In genomic region chr10:4546500-4546899, GRCh38 we compare ENCODE assay signal across 11 cellular contexts.
DNase-seq lines count a peak whose midpoint lies in the region; ATAC-seq lines count a peak whose summit lies in the region.
"Had no signal": no experiment of that assay in that cellular context is flagged by ENCODE, and none has a peak within 500 bp of the region (broad histone marks: within the 10 kb centered on the region; RNA-seq: fewer than 3 reads in every experiment).

No MANE protein-coding gene starts in this region.

- H3K4me1 Mint-ChIP-seq in activated CD8-positive, alpha-beta memory T cell treated with anti-CD3 and anti-CD28 coated beads, Interleukin-2, amount 10 ng/mL, durations not matched to agents 7 days and 5 days: peaks cover 10% of the 10 kb centered on the region
- H3K4me1 Mint-ChIP-seq in activated CD4-positive, alpha-beta memory T cell treated with anti-CD3 and anti-CD28 coated beads for 36 hours (ENCODE audit: low read depth): peaks cover 8% of the 10 kb centered on the region

- peaks cover 3% of the 10 kb centered on the region for H3K9me3 Mint-ChIP-seq in activated CD8-positive, alpha-beta memory T cell treated with anti-CD3 and anti-CD28 coated beads, Interleukin-2, amount 10 ng/mL, durations not matched to agents 7 days and 5 days (ENCODE audit: low read depth)
- no peaks in the 10 kb centered on the region for H3K9me3 Mint-ChIP-seq in activated CD4-positive, alpha-beta memory T cell treated with anti-CD3 and anti-CD28 coated beads for 36 hours

- intact Hi-C loops in activated CD4-positive, alpha-beta memory T cell treated with anti-CD3 and anti-CD28 coated beads for 36 hours (cut with micrococcal nuclease): loop anchor here (1.0 to 5.0 kb wide), 2 partner anchors 105 to 804 kb away; no protein-coding TSS in a partner anchor

- peak; percentile 74 for DNase-seq in activated CD8-positive, alpha-beta memory T cell treated with anti-CD3 and anti-CD28 coated beads, Interleukin-2, amount 10 ng/mL, durations not matched to agents 7 days and 5 days
- DNase-seq in activated CD8-positive, alpha-beta memory T cell treated with anti-CD3 and anti-CD28 coated beads for 24 hours: no peak
- peak; percentile 66 for DNase-seq in activated CD4-positive, alpha-beta memory T cell treated with anti-CD3 and anti-CD28 coated beads for 36 hours
- DNase-seq in iris pigment epithelial cell (ENCODE audit: low read depth) (peak; percentile 66), DMS 273 (lab: John Stamatoyannopoulos, UW; ENCODE audit: unreplicated experiment) (no peak), NK-92 (lab: John Stamatoyannopoulos, UW; ENCODE audit: unreplicated experiment) (no peak)
- peak; percentile 2 to 9 for DNase-seq in stimulated activated CD8-positive, alpha-beta memory T cell treated with anti-CD3 and anti-CD28 coated beads, Interleukin-2, amount 100 ng/mL, for 48 hours (ENCODE audit: low read depth in 2 of 2)
- DNase-seq: left lung, NCI-H226, substantia nigra had no signal

- peaks cover 5% of the 10 kb centered on the region for H3K27me3 Mint-ChIP-seq in activated CD8-positive, alpha-beta memory T cell treated with anti-CD3 and anti-CD28 coated beads, Interleukin-2, amount 10 ng/mL, durations not matched to agents 7 days and 5 days
- peaks cover 2% of the 10 kb centered on the region for H3K27me3 Mint-ChIP-seq in activated CD4-positive, alpha-beta memory T cell treated with anti-CD3 and anti-CD28 coated beads for 36 hours

- peak overlapping the region; percentile 12 for H3K4me3 Mint-ChIP-seq in activated CD8-positive, alpha-beta memory T cell treated with anti-CD3 and anti-CD28 coated beads, Interleukin-2, amount 10 ng/mL, durations not matched to agents 7 days and 5 days
- H3K4me3 Mint-ChIP-seq in activated CD4-positive, alpha-beta memory T cell treated with anti-CD3 and anti-CD28 coated beads for 36 hours: no peak overlapping the region

- peak overlapping the region; percentile 39 for H3K27ac Mint-ChIP-seq in activated CD8-positive, alpha-beta memory T cell treated with anti-CD3 and anti-CD28 coated beads, Interleukin-2, amount 10 ng/mL, durations not matched to agents 7 days and 5 days
- H3K27ac Mint-ChIP-seq in activated CD4-positive, alpha-beta memory T cell treated with anti-CD3 and anti-CD28 coated beads for 36 hours: no peak overlapping the region

- CTCF ChIA-PET in activated CD8-positive, alpha-beta memory T cell treated with anti-CD3 and anti-CD28 coated beads, Interleukin-2, amount 10 ng/mL, durations not matched to agents 7 days and 5 days (lab: Charles Lee): no interaction called here
- CTCF ChIA-PET in activated CD4-positive, alpha-beta memory T cell treated with anti-CD3 and anti-CD28 coated beads for 36 hours (lab: Charles Lee): no interaction called here

- ATAC-seq in activated CD8-positive, alpha-beta memory T cell treated with anti-CD3 and anti-CD28 coated beads, Interleukin-2, amount 10 ng/mL, durations not matched to agents 7 days and 5 days: peak; percentile 91
- no peak for ATAC-seq in HG03460 (IDR thresholded peaks at IDR 0.05; ENCODE audit: unreplicated experiment)
- ATAC-seq: left lung had no signal

- no peaks in the 10 kb centered on the region for H3K36me3 Mint-ChIP-seq in activated CD8-positive, alpha-beta memory T cell treated with anti-CD3 and anti-CD28 coated beads, Interleukin-2, amount 10 ng/mL, durations not matched to agents 7 days and 5 days
- H3K36me3 Mint-ChIP-seq in activated CD4-positive, alpha-beta memory T cell treated with anti-CD3 and anti-CD28 coated beads for 36 hours: no peaks in the 10 kb centered on the region

- POLR2A ChIA-PET in activated CD4-positive, alpha-beta memory T cell treated with anti-CD3 and anti-CD28 coated beads for 36 hours (lab: Charles Lee): interaction anchor here (0.6 kb wide), 1 partner anchor 220 kb away, joined by 3 read pairs; no protein-coding TSS in a partner anchor

Comparison
In these comparisons a context has a peak if more than half of its experiments do, and no peak if none do; other contexts are left out.
1. DNase-seq: peak in activated CD8-positive, alpha-beta memory T cell treated with anti-CD3 and anti-CD28 coated beads, Interleukin-2, amount 10 ng/mL, durations not matched to agents 7 days and 5 days (single experiment), activated CD4-positive, alpha-beta memory T cell treated with anti-CD3 and anti-CD28 coated beads for 36 hours (single experiment), iris pigment epithelial cell (single experiment) and stimulated activated CD8-positive, alpha-beta memory T cell treated with anti-CD3 and anti-CD28 coated beads, Interleukin-2, amount 100 ng/mL, for 48 hours (2 of 2); none in activated CD8-positive, alpha-beta memory T cell treated with anti-CD3 and anti-CD28 coated beads for 24 hours (single experiment), DMS 273 (single experiment) and NK-92 (single experiment).